Comparison of ENCODE assay signal across 1 cellular context in genomic region chr3:119676771-119677640, GRCh38.
TF ChIP-seq lines count a peak whose summit lies in the region.

COX17 (minus strand) TSS chr3:119677406; CDS start chr3:119677310, 96 bp downstream.

TF ChIP-seq in K562, 482 proteins besides CTCF, POLR2A, EP300 and RAD21 (continued from another document and continues in another):
- TF ChIP-seq, protein P1, sequence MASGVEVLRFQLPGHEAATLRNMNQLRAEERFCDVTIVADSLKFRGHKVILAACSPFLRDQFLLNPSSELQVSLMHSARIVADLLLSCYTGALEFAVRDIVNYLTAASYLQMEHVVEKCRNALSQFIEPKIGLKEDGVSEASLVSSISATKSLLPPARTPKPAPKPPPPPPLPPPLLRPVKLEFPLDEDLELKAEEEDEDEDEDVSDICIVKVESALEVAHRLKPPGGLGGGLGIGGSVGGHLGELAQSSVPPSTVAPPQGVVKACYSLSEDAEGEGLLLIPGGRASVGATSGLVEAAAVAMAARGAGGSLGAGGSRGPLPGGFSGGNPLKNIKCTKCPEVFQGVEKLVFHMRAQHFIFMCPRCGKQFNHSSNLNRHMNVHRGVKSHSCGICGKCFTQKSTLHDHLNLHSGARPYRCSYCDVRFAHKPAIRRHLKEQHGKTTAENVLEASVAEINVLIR (CRISPR knock-in tag; IDR thresholded peaks at IDR 0.05): no peak
- TF ChIP-seq ERF (CRISPR knock-in tag; IDR thresholded peaks at IDR 0.05): no peak
- TF ChIP-seq RBM25 (IDR thresholded peaks at IDR 0.05; ENCODE audit: low read depth, low read length, severe bottlenecking): no peak
- TF ChIP-seq ZNF785 (CRISPR knock-in tag; IDR thresholded peaks at IDR 0.05): no peak
- TF ChIP-seq, protein P2, sequence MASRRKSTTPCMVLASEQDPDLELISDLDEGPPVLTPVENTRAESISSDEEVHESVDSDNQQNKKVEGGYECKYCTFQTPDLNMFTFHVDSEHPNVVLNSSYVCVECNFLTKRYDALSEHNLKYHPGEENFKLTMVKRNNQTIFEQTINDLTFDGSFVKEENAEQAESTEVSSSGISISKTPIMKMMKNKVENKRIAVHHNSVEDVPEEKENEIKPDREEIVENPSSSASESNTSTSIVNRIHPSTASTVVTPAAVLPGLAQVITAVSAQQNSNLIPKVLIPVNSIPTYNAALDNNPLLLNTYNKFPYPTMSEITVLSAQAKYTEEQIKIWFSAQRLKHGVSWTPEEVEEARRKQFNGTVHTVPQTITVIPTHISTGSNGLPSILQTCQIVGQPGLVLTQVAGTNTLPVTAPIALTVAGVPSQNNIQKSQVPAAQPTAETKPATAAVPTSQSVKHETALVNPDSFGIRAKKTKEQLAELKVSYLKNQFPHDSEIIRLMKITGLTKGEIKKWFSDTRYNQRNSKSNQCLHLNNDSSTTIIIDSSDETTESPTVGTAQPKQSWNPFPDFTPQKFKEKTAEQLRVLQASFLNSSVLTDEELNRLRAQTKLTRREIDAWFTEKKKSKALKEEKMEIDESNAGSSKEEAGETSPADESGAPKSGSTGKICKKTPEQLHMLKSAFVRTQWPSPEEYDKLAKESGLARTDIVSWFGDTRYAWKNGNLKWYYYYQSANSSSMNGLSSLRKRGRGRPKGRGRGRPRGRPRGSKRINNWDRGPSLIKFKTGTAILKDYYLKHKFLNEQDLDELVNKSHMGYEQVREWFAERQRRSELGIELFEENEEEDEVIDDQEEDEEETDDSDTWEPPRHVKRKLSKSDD (conservative IDR thresholded peaks at IDR 0.05; ENCODE audit: low read length): no peak
- no peak for TF ChIP-seq NFE2L1 (tag; IDR thresholded peaks at IDR 0.05; ENCODE audit: borderline replicate concordance, low read depth)
- TF ChIP-seq SNIP1 (IDR thresholded peaks at IDR 0.05; ENCODE audit: low read depth): no peak
- peak; percentile 95 for TF ChIP-seq PCBP1 (IDR thresholded peaks at IDR 0.05; ENCODE audit: low read depth, low read length, poor library complexity, severe bottlenecking)
- TF ChIP-seq CBX8 (IDR thresholded peaks at IDR 0.05; ENCODE audit: borderline replicate concordance, extremely low read depth, low read depth, low read length, poor library complexity, severe bottlenecking): no peak
- no peak for TF ChIP-seq NELFE (IDR thresholded peaks at IDR 0.05; ENCODE audit: insufficient read depth, insufficient read length)
- TF ChIP-seq ZBTB2 (IDR thresholded peaks at IDR 0.05): peak; percentile 98
- TF ChIP-seq, protein P3, sequence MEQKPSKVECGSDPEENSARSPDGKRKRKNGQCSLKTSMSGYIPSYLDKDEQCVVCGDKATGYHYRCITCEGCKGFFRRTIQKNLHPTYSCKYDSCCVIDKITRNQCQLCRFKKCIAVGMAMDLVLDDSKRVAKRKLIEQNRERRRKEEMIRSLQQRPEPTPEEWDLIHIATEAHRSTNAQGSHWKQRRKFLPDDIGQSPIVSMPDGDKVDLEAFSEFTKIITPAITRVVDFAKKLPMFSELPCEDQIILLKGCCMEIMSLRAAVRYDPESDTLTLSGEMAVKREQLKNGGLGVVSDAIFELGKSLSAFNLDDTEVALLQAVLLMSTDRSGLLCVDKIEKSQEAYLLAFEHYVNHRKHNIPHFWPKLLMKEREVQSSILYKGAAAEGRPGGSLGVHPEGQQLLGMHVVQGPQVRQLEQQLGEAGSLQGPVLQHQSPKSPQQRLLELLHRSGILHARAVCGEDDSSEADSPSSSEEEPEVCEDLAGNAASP (IDR thresholded peaks at IDR 0.05): no peak
- no peak for TF ChIP-seq EZH2 (IDR thresholded peaks at IDR 0.05; ENCODE audit: borderline replicate concordance, low read depth, low read length)
- TF ChIP-seq PRDM10 (IDR thresholded peaks at IDR 0.05; ENCODE audit: partially characterized antibody): no peak
- no peak for TF ChIP-seq MCM5 (IDR thresholded peaks at IDR 0.05; ENCODE audit: low read depth)
- peak; percentile 88 for TF ChIP-seq KLF6 (CRISPR knock-in tag; IDR thresholded peaks at IDR 0.05; ENCODE audit: borderline replicate concordance)
- no peak for TF ChIP-seq JUN (IDR thresholded peaks at IDR 0.05; ENCODE audit: borderline replicate concordance, low read depth, low read length)
- no peak for TF ChIP-seq JUN (CRISPR knock-in tag; IDR thresholded peaks at IDR 0.05; ENCODE audit: borderline replicate concordance)
- peak; percentile 91 for TF ChIP-seq ZFX (CRISPR knock-in tag; IDR thresholded peaks at IDR 0.05)
- TF ChIP-seq CHAMP1 (IDR thresholded peaks at IDR 0.05): no peak
- TF ChIP-seq AFF1 (IDR thresholded peaks at IDR 0.05; ENCODE audit: low read depth in 1 of 2, partially characterized antibody in 2 of 2): no peak
- TF ChIP-seq MTA2 (IDR thresholded peaks at IDR 0.05; ENCODE audit: low read depth): peak; percentile 91
- TF ChIP-seq GATAD2A (IDR thresholded peaks at IDR 0.05): no peak
- TF ChIP-seq CUX1 (CRISPR knock-in tag; IDR thresholded peaks at IDR 0.05): no peak
- TF ChIP-seq HNRNPUL1 (IDR thresholded peaks at IDR 0.05; ENCODE audit: low read length): no peak
- no peak for TF ChIP-seq HNRNPH1 (optimal IDR thresholded peaks at IDR 0.05; ENCODE audit: low read depth, low read length)
- TF ChIP-seq HDAC2 (IDR thresholded peaks at IDR 0.05): no peak
- no peak for TF ChIP-seq TBP (optimal IDR thresholded peaks at IDR 0.05; ENCODE audit: low read depth, low read length)
- TF ChIP-seq POLR2G (IDR thresholded peaks at IDR 0.05; ENCODE audit: low read depth, low read length): peak; percentile 87
- no peak for TF ChIP-seq NCOR1 (IDR thresholded peaks at IDR 0.05)
- no peak for TF ChIP-seq FOS (IDR thresholded peaks at IDR 0.05; ENCODE audit: extremely low read depth, insufficient read length)
- TF ChIP-seq PML (IDR thresholded peaks at IDR 0.05; ENCODE audit: low read length): peak; percentile 40; the same call in 1 of the 2 replicates
